9 cellular contexts compared by ENCODE assay signal in genomic region chr2:120734930-120735611, GRCh38. TPM values are rescaled to one million over a fixed set of nuclear protein-coding genes. Genes with fewer than 3 reads are reported as not detected.
DNase-seq lines count a peak whose midpoint lies in the region; ATAC-seq and TF ChIP-seq lines count a peak whose summit lies in the region.
"Had no signal": no experiment of that assay in that cellular context is flagged by ENCODE, and none has a peak within 500 bp of the region (broad histone marks: within the 10 kb centered on the region; RNA-seq: fewer than 3 reads in every experiment).

No MANE protein-coding gene starts in this region.

- no peak for ATAC-seq in GM21576 (IDR thresholded peaks at IDR 0.05; ENCODE audit: unreplicated experiment)
- no peak for ATAC-seq in GM19023 (IDR thresholded peaks at IDR 0.05; ENCODE audit: unreplicated experiment)

- no peak for TF ChIP-seq POLR2A in transverse colon (IDR thresholded peaks at IDR 0.05)

- H3K4me3 ChIP-seq in coronary artery, result peak overlapping the region; percentile 79
- peak overlapping the region in 3 of 4 donors; percentile 39 to 56 (median 39) for H3K4me3 ChIP-seq in transverse colon
- H3K4me3 ChIP-seq: K562 had no signal

- H3K4me3 Mint-ChIP-seq in mesothelial cell of epicardium, result peak overlapping the region; percentile 82

- peak overlapping the region; percentile 79 for H3K27ac Mint-ChIP-seq in mesothelial cell of epicardium

- TF ChIP-seq CTCF in coronary artery (IDR thresholded peaks at IDR 0.05) (no peak), mesothelial cell of epicardium (IDR thresholded peaks at IDR 0.05; ENCODE audit: unreplicated experiment) (no peak), transverse colon (IDR thresholded peaks at IDR 0.05) (no peak)

- peak; percentile 38 for DNase-seq in activated CD8-positive, alpha-beta memory T cell treated with anti-CD3 and anti-CD28 coated beads for 24 hours
- no peak for DNase-seq in activated CD8-positive, alpha-beta memory T cell treated with anti-CD3 and anti-CD28 coated beads, Interleukin-2, amount 50 U/mL, for 4 hours
- DNase-seq in coronary artery (ENCODE audit: low spot score) (peak; percentile 61), mesothelial cell of epicardium (ENCODE audit: low spot score in 2 of 2, unreplicated experiment in 2 of 2) (no peak), transverse colon (no peak), GDM1 (lab: John Stamatoyannopoulos, UW) (no peak)

- in situ Hi-C loops in transverse colon (cut with MboI; ENCODE audit: low pct_ligation_motif_present in 1 of 4, low pct_unique_long_range_greater_than_20kb in 1 of 4, low sequenced_read_pairs in 3 of 4), result no loop called here

- peaks cover 65% of the 10 kb centered on the region for H3K27me3 ChIP-seq in transverse colon

- no peaks in the 10 kb centered on the region for H3K27me3 Mint-ChIP-seq in mesothelial cell of epicardium (ENCODE audit: low read depth)

- intact Hi-C loops in transverse colon (cut with DNase I; ENCODE audit: low total_unique reads), result loop anchor here (5.0 to 10.0 kb wide), 2 partner anchors 120 to 202 kb away; no protein-coding TSS in a partner anchor

- TF ChIP-seq EP300 in transverse colon (IDR thresholded peaks at IDR 0.05; ENCODE audit: low read depth), result no peak

- H3K36me3 ChIP-seq in transverse colon, result no peaks in the 10 kb centered on the region

- WGBS in transverse colon (ENCODE audit: low coverage in 1 of 2), 2 donors, result 19% methylated on average over 33 of the region's 36 CpGs; no CpG with 5 or more reads in 1 of the 2 donors

- H3K9me3 Mint-ChIP-seq in mesothelial cell of epicardium, result no peaks in the 10 kb centered on the region

- peaks cover 47% of the 10 kb centered on the region for H3K4me1 Mint-ChIP-seq in mesothelial cell of epicardium

- H3K27ac ChIP-seq in coronary artery, result peak overlapping the region; percentile 88 to 91
- H3K27ac ChIP-seq in transverse colon, result peak overlapping the region; percentile 85 to 90 (median 86)

- H3K9me3 ChIP-seq in transverse colon, result no peaks in the 10 kb centered on the region

- H3K4me1 ChIP-seq in transverse colon, result peaks cover 2 to 49% (median 30%) of the 10 kb centered on the region in 4 donors

- no peaks in the 10 kb centered on the region for H3K36me3 Mint-ChIP-seq in mesothelial cell of epicardium

RNA-seq across cellular contexts. Expression of gene GLI2, which starts 0.6 kb away (rescaled TPM):
- 65.3 to 67.0 TPM (median 65.6 TPM) in 3 replicates for total RNA-seq in mesothelial cell of epicardium
- total RNA-seq in transverse colon, result 10 to 100 TPM in 1 of 4 donors, 1 to 10 TPM in 3; 1.1 to 15.1 (median 4.2) TPM

Comparison
In these comparisons a context has a peak if more than half of its experiments do, and no peak if none do; other contexts are left out.
1. DNase-seq: peak in activated CD8-positive, alpha-beta memory T cell treated with anti-CD3 and anti-CD28 coated beads for 24 hours (single experiment) and coronary artery (single experiment); none in activated CD8-positive, alpha-beta memory T cell treated with anti-CD3 and anti-CD28 coated beads, Interleukin-2, amount 50 U/mL, for 4 hours (single experiment), mesothelial cell of epicardium (0 of 2), transverse colon (single experiment) and GDM1 (single experiment).